8 cellular contexts compared by ENCODE assay signal in genomic region chr17:17681187-17681743, GRCh38. TPM values are rescaled to one million over a fixed set of nuclear protein-coding genes. Genes with fewer than 3 reads are reported as not detected.
DNase-seq lines count a peak whose midpoint lies in the region; ATAC-seq, FAIRE-seq and TF ChIP-seq lines count a peak whose summit lies in the region.

A gene with protein sequence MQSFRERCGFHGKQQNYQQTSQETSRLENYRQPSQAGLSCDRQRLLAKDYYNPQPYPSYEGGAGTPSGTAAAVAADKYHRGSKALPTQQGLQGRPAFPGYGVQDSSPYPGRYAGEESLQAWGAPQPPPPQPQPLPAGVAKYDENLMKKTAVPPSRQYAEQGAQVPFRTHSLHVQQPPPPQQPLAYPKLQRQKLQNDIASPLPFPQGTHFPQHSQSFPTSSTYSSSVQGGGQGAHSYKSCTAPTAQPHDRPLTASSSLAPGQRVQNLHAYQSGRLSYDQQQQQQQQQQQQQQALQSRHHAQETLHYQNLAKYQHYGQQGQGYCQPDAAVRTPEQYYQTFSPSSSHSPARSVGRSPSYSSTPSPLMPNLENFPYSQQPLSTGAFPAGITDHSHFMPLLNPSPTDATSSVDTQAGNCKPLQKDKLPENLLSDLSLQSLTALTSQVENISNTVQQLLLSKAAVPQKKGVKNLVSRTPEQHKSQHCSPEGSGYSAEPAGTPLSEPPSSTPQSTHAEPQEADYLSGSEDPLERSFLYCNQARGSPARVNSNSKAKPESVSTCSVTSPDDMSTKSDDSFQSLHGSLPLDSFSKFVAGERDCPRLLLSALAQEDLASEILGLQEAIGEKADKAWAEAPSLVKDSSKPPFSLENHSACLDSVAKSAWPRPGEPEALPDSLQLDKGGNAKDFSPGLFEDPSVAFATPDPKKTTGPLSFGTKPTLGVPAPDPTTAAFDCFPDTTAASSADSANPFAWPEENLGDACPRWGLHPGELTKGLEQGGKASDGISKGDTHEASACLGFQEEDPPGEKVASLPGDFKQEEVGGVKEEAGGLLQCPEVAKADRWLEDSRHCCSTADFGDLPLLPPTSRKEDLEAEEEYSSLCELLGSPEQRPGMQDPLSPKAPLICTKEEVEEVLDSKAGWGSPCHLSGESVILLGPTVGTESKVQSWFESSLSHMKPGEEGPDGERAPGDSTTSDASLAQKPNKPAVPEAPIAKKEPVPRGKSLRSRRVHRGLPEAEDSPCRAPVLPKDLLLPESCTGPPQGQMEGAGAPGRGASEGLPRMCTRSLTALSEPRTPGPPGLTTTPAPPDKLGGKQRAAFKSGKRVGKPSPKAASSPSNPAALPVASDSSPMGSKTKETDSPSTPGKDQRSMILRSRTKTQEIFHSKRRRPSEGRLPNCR (N-terminal part only) (plus strand): TSS chr17:17681458. CDS start chr17:17792949, 111,491 bp downstream.

- TF ChIP-seq RAD21 in H1 (IDR thresholded peaks at IDR 0.05 in 1 of 2, conservative IDR thresholded peaks at IDR 0.05 in 1 of 2; ENCODE audit: low read depth in 2 of 2, low read length in 2 of 2), result peak; percentile 41 to 82; a peak in 3 of 4 replicates

- H3K36me3 Mint-ChIP-seq in memory B cell, result no peaks in the 10 kb centered on the region

- no peak for FAIRE-seq in H1 (lab: Jason Lieb, UNC)

- H3K36me3 ChIP-seq in H1 (ENCODE audit: control insufficient read depth in 2 of 4, insufficient read depth in 4 of 4, low read length in 3 of 4), result peaks cover 0 to 7% (median 0%) of the 10 kb centered on the region in 4 experiments; a peak in 1 of 8 replicates

- H3K27ac Mint-ChIP-seq in memory B cell, result peak within 1 kb of the TSS; percentile 93

- peaks cover 5% of the 10 kb centered on the region for H3K27me3 Mint-ChIP-seq in memory B cell

- H4K5ac ChIP-seq in H1 (ENCODE audit: insufficient read length, low read depth, low read length), result no peak within 1 kb of the TSS

- peak within 1 kb of the TSS; percentile 88 for H3K4me3 Mint-ChIP-seq in memory B cell

- CTCF ChIA-PET in activated CD8-positive, alpha-beta memory T cell treated with anti-CD3 and anti-CD28 coated beads for 36 hours (lab: Charles Lee), result interaction anchor here (0.5 to 2.0 kb wide), 13 partner anchors 9 to 347 kb away, joined by 3 to 12 read pairs (median 4); no protein-coding TSS in a partner anchor
- CTCF ChIA-PET in H1 (lab: Charles Lee; ENCODE audit: partially characterized antibody), result interaction anchor here (0.5 to 3.3 kb wide), 36 partner anchors 9 to 325 kb away, joined by 3 to 22 read pairs (median 5); no protein-coding TSS in a partner anchor

- no peak within 1 kb of the TSS for H4K91ac ChIP-seq in H1 (replicated peaks; ENCODE audit: insufficient read length, low read length)

- peaks cover 24% of the 10 kb centered on the region for H3K4me1 Mint-ChIP-seq in memory B cell

- no peak within 1 kb of the TSS for H3K14ac ChIP-seq in H1 (ENCODE audit: insufficient read length)

- no peak; the same call in 1 of the 2 replicates for TF ChIP-seq CTCF in AG10803 (conservative IDR thresholded peaks at IDR 0.05; ENCODE audit: low read length)
- TF ChIP-seq CTCF in H1 (IDR thresholded peaks at IDR 0.05; ENCODE audit: control extremely low read depth in 1 of 3, insufficient read depth in 1 of 3, low read depth in 1 of 3, low read length in 3 of 3), result peak; percentile 77 to 83 (median 80)

- POLR2A ChIA-PET in activated CD8-positive, alpha-beta memory T cell treated with anti-CD3 and anti-CD28 coated beads for 36 hours (lab: Charles Lee), result interaction anchor here (1.1 to 1.4 kb wide), 6 partner anchors 10 to 159 kb away, joined by 3 to 8 read pairs (median 5); partner anchors contain the start of gene SREBF1
- POLR2A ChIA-PET in H1 (lab: Charles Lee; ENCODE audit: partially characterized antibody), result interaction anchor here (0.8 to 4.1 kb wide), 5 partner anchors 12 to 86 kb away, joined by 3 to 21 read pairs (median 5); no protein-coding TSS in a partner anchor

- H2BK12ac ChIP-seq in H1 (ENCODE audit: low read depth, low read length), result no peak within 1 kb of the TSS; the same call in 1 of the 2 replicates

- no peak within 1 kb of the TSS for H2BK20ac ChIP-seq in H1 (ENCODE audit: low read length)

- H2BK120ac ChIP-seq in H1 (replicated peaks; ENCODE audit: low read depth, low read length), result no peak within 1 kb of the TSS

- H3K4me2 ChIP-seq in H1 (ENCODE audit: insufficient read depth in 1 of 2, low read depth in 2 of 2, low read length in 2 of 2), result peak within 1 kb of the TSS; percentile 77 to 85

- H3K79me1 ChIP-seq in H1 (ENCODE audit: low read depth, low read length), result no peaks in the 10 kb centered on the region

- H3K9me3 ChIP-seq in H1 (ENCODE audit: insufficient read depth in 2 of 2, low read depth in 1 of 2, low read length in 1 of 2), result no peaks in the 10 kb centered on the region

- no peak within 1 kb of the TSS for H3K56ac ChIP-seq in H1 (replicated peaks; ENCODE audit: insufficient read length, low read depth, low read length)

- no peak within 1 kb of the TSS for H2AFZ ChIP-seq in H1 (ENCODE audit: low read length)

- peaks cover 70 to 96% (median 93%) of the 10 kb centered on the region in 4 experiments for H3K27me3 ChIP-seq in H1 (replicated peaks in 1 of 4; ENCODE audit: control insufficient read depth in 3 of 4, extremely low read depth in 1 of 4, insufficient read depth in 3 of 4, low read length in 3 of 4)

- no peaks in the 10 kb centered on the region for H3K79me2 ChIP-seq in H1 (ENCODE audit: control insufficient read depth in 1 of 2, insufficient read depth in 2 of 2, low read length in 2 of 2)

- peak within 1 kb of the TSS; percentile 74 for H3K4me3 ChIP-seq in AG10803 (ENCODE audit: low read length)
- peak within 1 kb of the TSS; percentile 34 to 71 (median 38); a peak in 6 of 8 replicates for H3K4me3 ChIP-seq in H1 (ENCODE audit: extremely low read depth in 1 of 4, insufficient read depth in 2 of 4, low read depth in 3 of 4, low read length in 4 of 4)

- no peak for TF ChIP-seq POLR2A in H1 (IDR thresholded peaks at IDR 0.05; ENCODE audit: control extremely low read depth in 1 of 2, low read depth in 2 of 2, low read length in 2 of 2)

- DNase-seq in AG10803 (ENCODE audit: low read depth), result peak; percentile 86
- peak; percentile 74 to 79 for DNase-seq in NOMO-1 (lab: John Stamatoyannopoulos, UW; ENCODE audit: unreplicated experiment in 2 of 2)
- peak in 1 of 2 experiments; percentile 83 for DNase-seq in H1 (ENCODE audit: low read depth in 1 of 2, low spot score in 2 of 2)
- peak; percentile 78 to 87 for DNase-seq in memory B cell (ENCODE audit: low spot score in 2 of 2)
- peak; percentile 47 for DNase-seq in stimulated activated CD8-positive, alpha-beta memory T cell treated with anti-CD3 and anti-CD28 coated beads, Interleukin-12 subunit alpha, Interleukin-12 subunit beta, amount 100 ng/mL, for 1 hour (ENCODE audit: low read depth)

- ATAC-seq in GM19025 (IDR thresholded peaks at IDR 0.05; ENCODE audit: low read depth, unreplicated experiment) (peak; percentile 43), HG03520 (IDR thresholded peaks at IDR 0.05; ENCODE audit: unreplicated experiment) (peak; percentile 41), memory B cell (ENCODE audit: low read depth) (peak; percentile 59)

- no peak within 1 kb of the TSS for H3K23ac ChIP-seq in H1 (ENCODE audit: insufficient read length)

- peaks cover 3 to 6% of the 10 kb centered on the region in 2 experiments for H4K20me1 ChIP-seq in H1 (replicated peaks in 1 of 2; ENCODE audit: control insufficient read depth in 1 of 2, insufficient read depth in 2 of 2, low read length in 2 of 2)

- peak within 1 kb of the TSS; percentile 22 for H4K8ac ChIP-seq in H1 (ENCODE audit: extremely low read depth, insufficient read depth, low read length)

- no peaks in the 10 kb centered on the region for H3K9me3 Mint-ChIP-seq in memory B cell

- whole genome bisulfite sequencing in H1 (ENCODE audit: extremely low coverage in 1 of 2, insufficient coverage in 1 of 2, insufficient read length in 1 of 2, insufficient replicate concordance in 2 of 2, low coverage in 1 of 2, low lambda C conversion rate in 2 of 2, missing lambda C conversion rate in 1 of 2), 2 experiments, result 5% methylated on average over 4 of the region's 84 CpGs; no CpG with 5 or more reads in 1 of the 2 experiments

- H3K18ac ChIP-seq in H1 (ENCODE audit: extremely low read depth, low read length), result 0 out of 2 replicates have a peak within 1 kb of the TSS, but pooled peaks have one; percentile 15

- peaks cover 5% of the 10 kb centered on the region; the same call in 1 of the 2 replicates for H3K23me2 ChIP-seq in H1 (ENCODE audit: low read depth, low read length)

- no peak within 1 kb of the TSS for H3K27ac ChIP-seq in H1 (ENCODE audit: low read depth, low read length)

- H2AK5ac ChIP-seq in H1 (ENCODE audit: low read depth, low read length), result no peak within 1 kb of the TSS

- no peak for TF ChIP-seq EP300 in H1 (IDR thresholded peaks at IDR 0.05; ENCODE audit: borderline replicate concordance in 1 of 2, low read depth in 2 of 2, low read length in 2 of 2)

- H2BK15ac ChIP-seq in H1 (ENCODE audit: low read length), result no peak within 1 kb of the TSS

- peaks cover 4 to 30% (median 22%) of the 10 kb centered on the region in 4 experiments for H3K4me1 ChIP-seq in H1 (replicated peaks in 1 of 4; ENCODE audit: control insufficient read depth in 3 of 4, insufficient read depth in 4 of 4, low read length in 3 of 4)

- no peak within 1 kb of the TSS for H3K4ac ChIP-seq in H1 (replicated peaks; ENCODE audit: insufficient read length, low read depth, low read length)

- H2BK5ac ChIP-seq in H1 (ENCODE audit: low read depth, low read length), result no peak within 1 kb of the TSS

- H3K9ac ChIP-seq in H1 (replicated peaks in 1 of 4; ENCODE audit: extremely low read depth in 1 of 4, low read depth in 3 of 4, low read length in 3 of 4), result no peak within 1 kb of the TSS; a peak in 1 of 7 replicates

TF ChIP-seq in H1, 55 proteins besides CTCF, POLR2A, EP300 and RAD21:
- TF ChIP-seq RNF2 (IDR thresholded peaks at IDR 0.05; ENCODE audit: borderline replicate concordance, low read depth, low read length, missing control alignments, poor library complexity, severe bottlenecking), result no peak
- 0 out of 2 replicates have a peak, but pooled peaks have one; percentile 8 for TF ChIP-seq BACH1 (IDR thresholded peaks at IDR 0.05; ENCODE audit: low read length)
- TF ChIP-seq KDM4A (IDR thresholded peaks at IDR 0.05; ENCODE audit: low read depth, low read length, severe bottlenecking), result peak; percentile 49
- no peak for TF ChIP-seq ZNF274 (IDR thresholded peaks at IDR 0.05; ENCODE audit: borderline replicate concordance, extremely low read depth, low read length)

RNA-seq across cellular contexts. Expression of the gene that starts here (rescaled TPM):
- total RNA-seq in activated CD8-positive, alpha-beta memory T cell treated with anti-CD3 and anti-CD28 coated beads for 36 hours, result 10 to 100 TPM; 21.3 to 21.6 TPM
- 0.80 and 1.2 TPM in 2 replicates for total RNA-seq in H1 (2021; fragmentation: NEBNext Ultra II Directional; extraction: Animal tissue kit (Norgen Biotek cat#: 25700))
- 0.39 and 0.57 TPM in 2 replicates for polyA plus RNA-seq in H1 (2011; rRNA removed)
- polyA plus RNA-seq in H1 (2011; cell fraction: cytosol; rRNA removed), result 0.45 TPM
- polyA plus RNA-seq in H1 (2011; cell fraction: nucleus; rRNA removed), result 1.5 TPM
- polyA plus RNA-seq in H1 (2012, experiment 1 of 2), result 0.89 to 1.6 TPM (median 1.1 TPM) in 4 replicates
- 0.58 TPM for polyA plus RNA-seq in H1 (2012, experiment 2 of 2)
- polyA plus RNA-seq in H1 (2013, experiment 1 of 2), result 0.71 TPM
- 0.57 TPM for polyA plus RNA-seq in H1 (2013, experiment 2 of 2)
- 0.13 and 0.22 TPM in 2 replicates for polyA minus RNA-seq in H1 (2011; rRNA and poly(A)+ RNA removed)
- polyA minus RNA-seq in H1 (2011; cell fraction: cytosol; rRNA and poly(A)+ RNA removed), result 0.73 TPM
- polyA minus RNA-seq in H1 (2011; cell fraction: nucleus; rRNA and poly(A)+ RNA removed), result 1.4 TPM
